1 cellular context compared by ENCODE assay signal in genomic region chr19:4210166-4210731, GRCh38.
A peak's percentile ranks its signal among the peaks of the same experiment; 100 is the strongest.
TF ChIP-seq lines count a peak whose summit lies in the region.

No MANE protein-coding gene starts in this region.

TF ChIP-seq in HepG2, 621 proteins besides CTCF, POLR2A, EP300 and RAD21:
- TF ChIP-seq ZMYM3 (CRISPR knock-in tag; IDR thresholded peaks at IDR 0.05) (0 out of 2 replicates have a peak, but pooled peaks have one; percentile 29), HMG20A (CRISPR knock-in tag; IDR thresholded peaks at IDR 0.05; ENCODE audit: borderline replicate concordance) (no peak)
